In genomic region chr1:17535300-17535937, GRCh38 we compare ENCODE assay signal across 1 cellular context.
TF ChIP-seq lines count a peak whose summit lies in the region.

No MANE protein-coding gene starts in this region.

TF ChIP-seq in GM12878, 131 proteins besides CTCF, POLR2A, EP300 and RAD21:
- TF ChIP-seq NR2F1 (conservative IDR thresholded peaks at IDR 0.05) = no peak
- no peak for TF ChIP-seq IKZF2 (IDR thresholded peaks at IDR 0.05)
- no peak for TF ChIP-seq JUND (IDR thresholded peaks at IDR 0.05; ENCODE audit: low read depth, low read length)
- TF ChIP-seq CEBPZ (IDR thresholded peaks at IDR 0.05; ENCODE audit: low read depth, low read length) = no peak
- TF ChIP-seq RB1 (IDR thresholded peaks at IDR 0.05; ENCODE audit: borderline replicate concordance) = no peak
- no peak for TF ChIP-seq GATAD2B (conservative IDR thresholded peaks at IDR 0.05; ENCODE audit: low read depth)
- TF ChIP-seq BCL3 (IDR thresholded peaks at IDR 0.05; ENCODE audit: borderline replicate concordance, insufficient read depth, low read depth, low read length, poor library complexity, severe bottlenecking) = no peak
- TF ChIP-seq ZNF207 (IDR thresholded peaks at IDR 0.05; ENCODE audit: borderline replicate concordance) = no peak
- TF ChIP-seq NFXL1 (IDR thresholded peaks at IDR 0.05; ENCODE audit: borderline replicate concordance) = no peak
- TF ChIP-seq GABPA (IDR thresholded peaks at IDR 0.05; ENCODE audit: low read depth) = no peak
TF ChIP-seq in GM12878: peak in this region for 0.
